8 cellular contexts compared by ENCODE assay signal in genomic region chr4:2417765-2418651, GRCh38. TPM values are rescaled to one million over a fixed set of nuclear protein-coding genes. Genes with fewer than 3 reads are reported as not detected.
DNase-seq lines count a peak whose midpoint lies in the region; ATAC-seq and TF ChIP-seq lines count a peak whose summit lies in the region.

TSS of gene ZFYVE28 (minus strand) at chr4:2418645. CDS start at chr4:2418323, 322 bp downstream.

- H3K4me1 Mint-ChIP-seq in endodermal cell = peaks cover 23% of the 10 kb centered on the region
- peaks cover 32% of the 10 kb centered on the region for H3K4me1 Mint-ChIP-seq in nephron

- no peak within 1 kb of the TSS for H3K27ac Mint-ChIP-seq in endodermal cell
- H3K27ac Mint-ChIP-seq in nephron = no peak within 1 kb of the TSS

- H3K4me3 Mint-ChIP-seq in endodermal cell (peak within 1 kb of the TSS; percentile 54), nephron (peak within 1 kb of the TSS; percentile 86 to 89 (median 87))

- peak within 1 kb of the TSS; percentile 51 for H3K9ac ChIP-seq in endodermal cell (ENCODE audit: extremely low read depth, low read length, poor library complexity, severe bottlenecking)

- peak within 1 kb of the TSS; percentile 35 for H3K4me3 ChIP-seq in SJSA1
- peak within 1 kb of the TSS; percentile 79 for H3K4me3 ChIP-seq in endodermal cell (ENCODE audit: low read length)

- H3K27me3 Mint-ChIP-seq in endodermal cell (ENCODE audit: insufficient read depth) = peaks cover 87% of the 10 kb centered on the region
- peaks cover 92% of the 10 kb centered on the region for H3K27me3 Mint-ChIP-seq in nephron (ENCODE audit: low read depth)

- in situ Hi-C loops in Caki2 (cut with HindIII; ENCODE audit: low pct_unique_long_range_greater_than_20kb, low sequenced_read_pairs) = no loop called here

- H3K4me1 ChIP-seq in SJSA1 (replicated peaks) = peaks cover 24% of the 10 kb centered on the region
- peaks cover 5% of the 10 kb centered on the region for H3K4me1 ChIP-seq in endodermal cell (ENCODE audit: control insufficient read depth, insufficient read depth, low read length)

- ATAC-seq in HG02759 (IDR thresholded peaks at IDR 0.05; ENCODE audit: unreplicated experiment) = peak; percentile 16

- H3K36me3 ChIP-seq in SJSA1 = no peaks in the 10 kb centered on the region
- H3K36me3 ChIP-seq in endodermal cell (ENCODE audit: control insufficient read depth, insufficient read depth, low read length) = no peaks in the 10 kb centered on the region

- 1% methylated on average over 38 to 91 of the region's 91 CpGs for WGBS in endodermal cell (ENCODE audit: insufficient coverage in 1 of 2, insufficient read length in 1 of 2), 2 experiments

- no peak within 1 kb of the TSS for H3K27ac ChIP-seq in SJSA1
- no peak within 1 kb of the TSS for H3K27ac ChIP-seq in endodermal cell (ENCODE audit: low read depth, low read length)

- no peaks in the 10 kb centered on the region for H3K36me3 Mint-ChIP-seq in endodermal cell (ENCODE audit: low read depth)
- H3K36me3 Mint-ChIP-seq in nephron (ENCODE audit: low read depth) = no peaks in the 10 kb centered on the region

- DNase-seq in Caki2 (ENCODE audit: low read depth) = peak; percentile 34
- peak in 1 of 2 experiments; percentile 5 for DNase-seq in SJSA1 (ENCODE audit: low read depth in 1 of 2, low spot score in 2 of 2)
- DNase-seq in endodermal cell = peak; percentile 75
- no peak for DNase-seq in NCI-H2029 treated with DMSO at 0.1 percent for 48 hours (lab: John Stamatoyannopoulos, UW)
- DNase-seq in NCI-H187 (lab: John Stamatoyannopoulos, UW) = no peak
- DNase-seq in SIG-M5 treated with dmso at 0.1 percent for 504 hours (lab: John Stamatoyannopoulos, UW; ENCODE audit: unreplicated experiment) = no peak

- H3K9me3 ChIP-seq in SJSA1 (replicated peaks) (no peaks in the 10 kb centered on the region), endodermal cell (ENCODE audit: control insufficient read depth, low read length) (no peaks in the 10 kb centered on the region)

- H3K27me3 ChIP-seq in SJSA1 (replicated peaks) (peaks cover 25% of the 10 kb centered on the region), endodermal cell (ENCODE audit: control insufficient read depth, insufficient read depth, low read length, poor library complexity, severe bottlenecking) (peaks cover 83% of the 10 kb centered on the region)

- no peak for TF ChIP-seq CTCF in endodermal cell (conservative IDR thresholded peaks at IDR 0.05)
- TF ChIP-seq CTCF in nephron (IDR thresholded peaks at IDR 0.05; ENCODE audit: unreplicated experiment in 3 of 3) = no peak

- H3K9me3 Mint-ChIP-seq in endodermal cell (no peaks in the 10 kb centered on the region), nephron (no peaks in the 10 kb centered on the region)

RNA-seq across cellular contexts. Expression of gene ZFYVE28, which starts in this region (rescaled TPM):
- 0.43 and 0.91 TPM in 2 replicates for total RNA-seq in Caki2 (2014; rRNA removed; shearing (Covaris generic); ENCODE audit: low replicate concordance)
- 0.11 TPM in 1 of 2 replicates, not detected in the other for total RNA-seq in SJSA1 (2014; rRNA removed; shearing (Covaris generic))
- total RNA-seq in endodermal cell = 1 to 10 TPM in 1 of 2 donors, under 1 TPM in 1; 0.73 to 1.6 TPM
- polyA plus RNA-seq in endodermal cell (2013, experiment 1 of 2) = 0.32 TPM
- polyA plus RNA-seq in endodermal cell (2013, experiment 2 of 2) = 0.29 TPM

Comparison
In these comparisons a context has a peak if more than half of its experiments do, and no peak if none do; other contexts are left out.
1. Peak in DNase-seq in Caki2; RNA of the gene not detected or under 1 TPM.